ENCODE assay signal across 8 cellular contexts in genomic region chr6:26286168-26286854, GRCh38.
A peak's percentile ranks its signal among the peaks of the same experiment; 100 is the strongest.
DNase-seq lines count a peak whose midpoint lies in the region; ATAC-seq and TF ChIP-seq lines count a peak whose summit lies in the region.

No MANE protein-coding gene starts in this region.

- no peak for ATAC-seq in CD8-positive, alpha-beta T cell
- peak; percentile 63 for ATAC-seq in esophagus mucosa
- no peak for ATAC-seq in naive thymus-derived CD4-positive, alpha-beta T cell

- peaks cover 7% of the 10 kb centered on the region for H3K36me3 Mint-ChIP-seq in CD8-positive, alpha-beta T cell
- peaks cover 20% of the 10 kb centered on the region for H3K36me3 Mint-ChIP-seq in activated T-cell treated with anti-CD3 and anti-CD28 coated beads, Interleukin-2, amount 50 U/mL, for 24 hours (ENCODE audit: low read depth)
- H3K36me3 Mint-ChIP-seq in naive thymus-derived CD4-positive, alpha-beta T cell, result peaks cover 0 to 14% (median 6%) of the 10 kb centered on the region in 5 donors

- H3K27ac Mint-ChIP-seq in CD8-positive, alpha-beta T cell, result peak overlapping the region; percentile 97
- H3K27ac Mint-ChIP-seq in activated T-cell treated with anti-CD3 and anti-CD28 coated beads, Interleukin-2, amount 50 U/mL, for 24 hours, result peak overlapping the region; percentile 99
- H3K27ac Mint-ChIP-seq in naive thymus-derived CD4-positive, alpha-beta T cell, result peak overlapping the region; percentile 91 to 100 (median 98)

- H3K9me3 ChIP-seq in CD8-positive, alpha-beta T cell (ENCODE audit: low read length), result no peaks in the 10 kb centered on the region
- H3K9me3 ChIP-seq in HUES6 (ENCODE audit: control insufficient read depth, insufficient read depth, low read depth, low read length), result peaks cover 8% of the 10 kb centered on the region
- no peaks in the 10 kb centered on the region for H3K9me3 ChIP-seq in naive thymus-derived CD4-positive, alpha-beta T cell (ENCODE audit: control insufficient read depth in 2 of 3, low read length in 3 of 3)
- peaks cover 0 to 6% (median 2%) of the 10 kb centered on the region in 5 donors for H3K9me3 ChIP-seq in subcutaneous abdominal adipose tissue (ENCODE audit: control insufficient read depth in 5 of 5, low read length in 5 of 5)

- no peak for TF ChIP-seq CTCF in CD8-positive, alpha-beta T cell (IDR thresholded peaks at IDR 0.05)

- DNase-seq in CD8-positive, alpha-beta T cell, result peak; percentile 55 to 91 (median 75)
- DNase-seq in OCI-M1 (lab: John Stamatoyannopoulos, UW), result peak; percentile 93
- DNase-seq in activated T-cell treated with anti-CD3 and anti-CD28 coated beads, Interleukin-2, amount 50 U/mL, for 24 hours, result peak; percentile 86
- DNase-seq in naive thymus-derived CD4-positive, alpha-beta T cell, result peak; percentile 58 to 88 (median 85)
- no peak for DNase-seq in mesenteric fat pad (ENCODE audit: low spot score)

- CTCF ChIA-PET in CD8-positive, alpha-beta T cell (lab: Charles Lee), result interaction anchor here (1.1 to 2.6 kb wide), 3 partner anchors 13 to 251 kb away, joined by 3 to 12 read pairs (median 3); partner anchors contain the start of gene HMGN4
- CTCF ChIA-PET in naive thymus-derived CD4-positive, alpha-beta T cell (lab: Charles Lee), result interaction anchor here (1.4 kb wide), 1 partner anchor 162 kb away, joined by 4 read pairs; a partner anchor contains a TSS

- H3K36me3 ChIP-seq in CD8-positive, alpha-beta T cell (ENCODE audit: insufficient read depth, low read length), result no peaks in the 10 kb centered on the region
- H3K36me3 ChIP-seq in HUES6 (ENCODE audit: control insufficient read depth, insufficient read depth, low read length), result no peaks in the 10 kb centered on the region
- H3K36me3 ChIP-seq in naive thymus-derived CD4-positive, alpha-beta T cell (ENCODE audit: control insufficient read depth in 2 of 3, insufficient read depth in 3 of 3, low read length in 3 of 3), result no peaks in the 10 kb centered on the region
- H3K36me3 ChIP-seq in subcutaneous abdominal adipose tissue (ENCODE audit: control insufficient read depth in 5 of 5, insufficient read depth in 5 of 5, low read length in 5 of 5), result no peaks in the 10 kb centered on the region

- H3K9ac ChIP-seq in HUES6 (ENCODE audit: low read length), result peak overlapping the region; percentile 96
- peak overlapping the region in 4 of 5 donors; percentile 84 to 94 (median 87) for H3K9ac ChIP-seq in subcutaneous abdominal adipose tissue (ENCODE audit: low read length in 5 of 5)

- peaks cover 14% of the 10 kb centered on the region for H3K4me1 ChIP-seq in CD8-positive, alpha-beta T cell (ENCODE audit: insufficient read depth, low read length)
- H3K4me1 ChIP-seq in HUES6 (ENCODE audit: control insufficient read depth, insufficient read depth, low read length) (no peaks in the 10 kb centered on the region), subcutaneous abdominal adipose tissue (ENCODE audit: control insufficient read depth in 5 of 5, insufficient read depth in 5 of 5, low read length in 5 of 5) (peaks cover 0 to 32% (median 15%) of the 10 kb centered on the region in 5 donors)
- peaks cover 0 to 8% of the 10 kb centered on the region in 2 donors for H3K4me1 ChIP-seq in naive thymus-derived CD4-positive, alpha-beta T cell (ENCODE audit: control insufficient read depth in 2 of 2, insufficient read depth in 2 of 2, low read length in 2 of 2)

- POLR2A ChIA-PET in CD8-positive, alpha-beta T cell (lab: Charles Lee), result interaction anchor here (1.1 to 5.7 kb wide), 22 partner anchors 14 to 860 kb away, joined by 3 to 197 read pairs (median 18); a partner anchor contains a TSS
- POLR2A ChIA-PET in naive thymus-derived CD4-positive, alpha-beta T cell (lab: Charles Lee), result interaction anchor here (0.9 to 6.0 kb wide), 29 partner anchors 14 to 1607 kb away, joined by 3 to 362 read pairs (median 15); a partner anchor contains a TSS

- intact Hi-C loops in CD8-positive, alpha-beta T cell (cut with DNase I, micrococcal nuclease), result loop anchor here (1.0 to 5.0 kb wide), 5 partner anchors 18 to 1546 kb away; a partner anchor contains a TSS
- intact Hi-C loops in naive thymus-derived CD4-positive, alpha-beta T cell (cut with micrococcal nuclease), result loop anchor here (1.0 to 10.0 kb wide), 11 partner anchors 19 to 1606 kb away; partner anchors contain the start of genes ABT1 (in 1 of the 2) and BTN3A2 (in 1 of the 2)

- H3K27me3 ChIP-seq in CD8-positive, alpha-beta T cell (ENCODE audit: insufficient read depth, low read length), result no peaks in the 10 kb centered on the region
- no peaks in the 10 kb centered on the region for H3K27me3 ChIP-seq in HUES6 (ENCODE audit: control insufficient read depth, insufficient read depth, low read length)
- no peaks in the 10 kb centered on the region for H3K27me3 ChIP-seq in naive thymus-derived CD4-positive, alpha-beta T cell (ENCODE audit: control insufficient read depth in 2 of 2, insufficient read depth in 2 of 2, low read length in 2 of 2)
- H3K27me3 ChIP-seq in subcutaneous abdominal adipose tissue (ENCODE audit: control insufficient read depth in 5 of 5, insufficient read depth in 4 of 5, low read length in 5 of 5), result no peaks in the 10 kb centered on the region

- H3K4me1 Mint-ChIP-seq in CD8-positive, alpha-beta T cell (ENCODE audit: low read depth), result peaks cover 31% of the 10 kb centered on the region
- peaks cover 32% of the 10 kb centered on the region for H3K4me1 Mint-ChIP-seq in activated T-cell treated with anti-CD3 and anti-CD28 coated beads, Interleukin-2, amount 50 U/mL, for 24 hours (ENCODE audit: low read depth)
- peaks cover 7 to 40% (median 31%) of the 10 kb centered on the region in 7 donors for H3K4me1 Mint-ChIP-seq in naive thymus-derived CD4-positive, alpha-beta T cell

- peak overlapping the region; percentile 73 for H3K4me3 ChIP-seq in CD8-positive, alpha-beta T cell (ENCODE audit: low read depth, low read length)
- H3K4me3 ChIP-seq in HUES6 (ENCODE audit: low read depth, low read length) (peak overlapping the region; percentile 64), subcutaneous abdominal adipose tissue (ENCODE audit: low read depth in 1 of 5, low read length in 5 of 5) (peak overlapping the region; percentile 87 to 99 (median 98))
- H3K4me3 ChIP-seq in naive thymus-derived CD4-positive, alpha-beta T cell (ENCODE audit: low read length), result peak overlapping the region; percentile 88

- H3K27me3 Mint-ChIP-seq in CD8-positive, alpha-beta T cell (ENCODE audit: low read depth), result no peaks in the 10 kb centered on the region
- H3K27me3 Mint-ChIP-seq in activated T-cell treated with anti-CD3 and anti-CD28 coated beads, Interleukin-2, amount 50 U/mL, for 24 hours, result peaks cover 3% of the 10 kb centered on the region
- peaks cover 0 to 9% (median 5%) of the 10 kb centered on the region in 5 donors for H3K27me3 Mint-ChIP-seq in naive thymus-derived CD4-positive, alpha-beta T cell

- peak overlapping the region; percentile 89 for H3K27ac ChIP-seq in CD8-positive, alpha-beta T cell (ENCODE audit: low read depth, low read length)
- H3K27ac ChIP-seq in HUES6 (ENCODE audit: low read depth, low read length) (peak overlapping the region; percentile 88), subcutaneous abdominal adipose tissue (ENCODE audit: low read depth, low read length) (peak overlapping the region; percentile 96)
- peak overlapping the region; percentile 91 for H3K27ac ChIP-seq in naive thymus-derived CD4-positive, alpha-beta T cell (ENCODE audit: low read depth, low read length)

- no peaks in the 10 kb centered on the region for H3K9me3 Mint-ChIP-seq in CD8-positive, alpha-beta T cell
- H3K9me3 Mint-ChIP-seq in activated T-cell treated with anti-CD3 and anti-CD28 coated beads, Interleukin-2, amount 50 U/mL, for 24 hours, result no peaks in the 10 kb centered on the region
- H3K9me3 Mint-ChIP-seq in naive thymus-derived CD4-positive, alpha-beta T cell, result peaks cover 0 to 19% (median 5%) of the 10 kb centered on the region in 11 donors

- peak overlapping the region; percentile 91 for H3K4me3 Mint-ChIP-seq in CD8-positive, alpha-beta T cell
- peak overlapping the region; percentile 84 for H3K4me3 Mint-ChIP-seq in activated T-cell treated with anti-CD3 and anti-CD28 coated beads, Interleukin-2, amount 50 U/mL, for 24 hours
- H3K4me3 Mint-ChIP-seq in naive thymus-derived CD4-positive, alpha-beta T cell, result peak overlapping the region; percentile 86 to 96 (median 90)
